1 cellular context compared by ENCODE assay signal in genomic region chr2:33062665-33063249, GRCh38.
TF ChIP-seq lines count a peak whose summit lies in the region.

No MANE protein-coding gene starts in this region.

TF ChIP-seq in GM23338, 12 proteins besides CTCF, POLR2A, EP300 and RAD21 (continued from another document):
- no peak for TF ChIP-seq ZNF462 (CRISPR knock-in tag; IDR thresholded peaks at IDR 0.05)
- TF ChIP-seq ZNF331 (CRISPR knock-in tag; IDR thresholded peaks at IDR 0.05; ENCODE audit: low read depth) = no peak
- no peak for TF ChIP-seq ZNF114 (CRISPR knock-in tag; IDR thresholded peaks at IDR 0.05)
- TF ChIP-seq REST (IDR thresholded peaks at IDR 0.05; ENCODE audit: unreplicated experiment) = no peak
- no peak for TF ChIP-seq NANOG (IDR thresholded peaks at IDR 0.05; ENCODE audit: borderline replicate concordance)
